ENCODE assay signal across 8 cellular contexts in genomic region chr7:14902589-14902963, GRCh38. TPM values are rescaled to one million over a fixed set of nuclear protein-coding genes. Genes with fewer than 3 reads are reported as not detected.
A peak's percentile ranks its signal among the peaks of the same experiment; 100 is the strongest.
DNase-seq lines count a peak whose midpoint lies in the region; TF ChIP-seq lines count a peak whose summit lies in the region.

TSS of gene DGKB (minus strand) at chr7:14902751.

- intact Hi-C loops in A673 (cut with micrococcal nuclease; ENCODE audit: unreplicated experiment), result no loop called here

- TF ChIP-seq CTCF in A673 (conservative IDR thresholded peaks at IDR 0.05; ENCODE audit: low read depth, low read length), result no peak
- no peak for TF ChIP-seq CTCF in mesothelial cell of epicardium (IDR thresholded peaks at IDR 0.05; ENCODE audit: unreplicated experiment)

- DNase-seq in A673 (ENCODE audit: low spot score) (peak; percentile 20), NCI-H1105 treated with DMSO at 0.1 percent for 48 hours (lab: John Stamatoyannopoulos, UW) (peak; percentile 79), ecto neural progenitor cell (ENCODE audit: low spot score) (peak; percentile 69), mesothelial cell of epicardium (ENCODE audit: low spot score in 2 of 2, unreplicated experiment in 2 of 2) (peak in 1 of 2 experiments; percentile 39), dedifferentiated amniotic fluid mesenchymal stem cell (ENCODE audit: extremely low spot score) (no peak), cerebellar nuclear complex (lab: John Stamatoyannopoulos, UW) (no peak)
- no peak for DNase-seq in activated naive CD4-positive, alpha-beta T cell treated with anti-CD3 and anti-CD28 coated beads, Interleukin-2, amount 10 ng/mL, durations not matched to agents 7 days and 5 days
- no peak for DNase-seq in activated effector memory CD4-positive, alpha-beta T cell treated with Interleukin-2 at 50 U/mL for 16 hours

- H3K4me1 ChIP-seq in A673 (ENCODE audit: insufficient read depth, low read length, poor library complexity, severe bottlenecking), result peaks cover 4% of the 10 kb centered on the region

- H3K4me3 ChIP-seq in A673 (ENCODE audit: low read depth, low read length, poor library complexity, severe bottlenecking), result peak within 1 kb of the TSS; percentile 12

- H3K36me3 ChIP-seq in A673 (ENCODE audit: insufficient read depth, low read length, poor library complexity, severe bottlenecking), result no peaks in the 10 kb centered on the region

- no peaks in the 10 kb centered on the region for H3K36me3 Mint-ChIP-seq in mesothelial cell of epicardium
- H3K36me3 Mint-ChIP-seq in activated naive CD4-positive, alpha-beta T cell treated with anti-CD3 and anti-CD28 coated beads, Interleukin-2, amount 10 ng/mL, durations not matched to agents 7 days and 5 days, result no peaks in the 10 kb centered on the region

- H3K27ac Mint-ChIP-seq in mesothelial cell of epicardium, result no peak within 1 kb of the TSS
- no peak within 1 kb of the TSS for H3K27ac Mint-ChIP-seq in activated naive CD4-positive, alpha-beta T cell treated with anti-CD3 and anti-CD28 coated beads, Interleukin-2, amount 10 ng/mL, durations not matched to agents 7 days and 5 days

- H3K9me3 ChIP-seq in A673 (ENCODE audit: low read depth, low read length, poor library complexity, severe bottlenecking), result no peaks in the 10 kb centered on the region

- H3K27me3 ChIP-seq in A673 (replicated peaks; ENCODE audit: insufficient read depth, low read depth, low read length, poor library complexity), result peaks cover 23% of the 10 kb centered on the region

- POLR2A ChIA-PET in A673 (lab: Charles Lee; ENCODE audit: low non-redundant PET), result no interaction called here

- peaks cover 7% of the 10 kb centered on the region for H3K4me1 Mint-ChIP-seq in mesothelial cell of epicardium
- H3K4me1 Mint-ChIP-seq in activated naive CD4-positive, alpha-beta T cell treated with anti-CD3 and anti-CD28 coated beads, Interleukin-2, amount 10 ng/mL, durations not matched to agents 7 days and 5 days, result no peaks in the 10 kb centered on the region

- CTCF ChIA-PET in A673 (lab: Charles Lee), result no interaction called here
- CTCF ChIA-PET in activated naive CD4-positive, alpha-beta T cell treated with anti-CD3 and anti-CD28 coated beads, Interleukin-2, amount 10 ng/mL, durations not matched to agents 7 days and 5 days (lab: Charles Lee), result no interaction called here

- H3K27ac ChIP-seq in A673 (ENCODE audit: low read depth, low read length, poor library complexity, severe bottlenecking), result no peak within 1 kb of the TSS

- peaks cover 37% of the 10 kb centered on the region for H3K27me3 Mint-ChIP-seq in mesothelial cell of epicardium (ENCODE audit: low read depth)
- no peaks in the 10 kb centered on the region for H3K27me3 Mint-ChIP-seq in activated naive CD4-positive, alpha-beta T cell treated with anti-CD3 and anti-CD28 coated beads, Interleukin-2, amount 10 ng/mL, durations not matched to agents 7 days and 5 days

- no TSS peak for BruUV-seq in A673 (replicated peaks; lab: Mats Ljungman, UMichigan)

- no peaks in the 10 kb centered on the region for H3K9me3 Mint-ChIP-seq in mesothelial cell of epicardium
- no peaks in the 10 kb centered on the region for H3K9me3 Mint-ChIP-seq in activated naive CD4-positive, alpha-beta T cell treated with anti-CD3 and anti-CD28 coated beads, Interleukin-2, amount 10 ng/mL, durations not matched to agents 7 days and 5 days

- H3K4me3 Mint-ChIP-seq in mesothelial cell of epicardium, result peak within 1 kb of the TSS; percentile 40
- H3K4me3 Mint-ChIP-seq in activated naive CD4-positive, alpha-beta T cell treated with anti-CD3 and anti-CD28 coated beads, Interleukin-2, amount 10 ng/mL, durations not matched to agents 7 days and 5 days, result no peak within 1 kb of the TSS

RNA-seq across cellular contexts. Expression of gene DGKB, which starts in this region (rescaled TPM):
- total RNA-seq in A673 (2021) (not detected in 2 replicates), mesothelial cell of epicardium (3.1 to 3.9 TPM (median 3.5 TPM) in 3 replicates)

Comparison
In these comparisons a context has a peak if more than half of its experiments do, and no peak if none do; other contexts are left out.
1. Peak in DNase-seq and H3K4me3 ChIP-seq in A673; RNA of the gene not detected or under 1 TPM.
2. DNase-seq: peak in NCI-H1105 treated with DMSO at 0.1 percent for 48 hours (single experiment) and ecto neural progenitor cell (single experiment); none in dedifferentiated amniotic fluid mesenchymal stem cell (single experiment), activated naive CD4-positive, alpha-beta T cell treated with anti-CD3 and anti-CD28 coated beads, Interleukin-2, amount 10 ng/mL, durations not matched to agents 7 days and 5 days (single experiment), activated effector memory CD4-positive, alpha-beta T cell treated with Interleukin-2 at 50 U/mL for 16 hours (single experiment) and cerebellar nuclear complex (0 of 2).